ENCODE assay signal across 8 cellular contexts in genomic region chr11:34214961-34215805, GRCh38.
DNase-seq lines count a peak whose midpoint lies in the region; ATAC-seq and TF ChIP-seq lines count a peak whose summit lies in the region.

No MANE protein-coding gene starts in this region.

- H3K9me3 Mint-ChIP-seq in brain, result no peaks in the 10 kb centered on the region

- H3K27me3 Mint-ChIP-seq in brain, result peaks cover 2% of the 10 kb centered on the region

- no peak overlapping the region for H3K4me3 ChIP-seq in SK-N-SH (ENCODE audit: low read depth in 2 of 2, low read length in 1 of 2)

- 26% methylated on average over 5 of the region's 5 CpGs for WGBS in SK-N-SH (ENCODE audit: low lambda C conversion rate)

- DNase-seq in SK-N-SH (no peak), NCI-H1436 treated with DMSO at 0.1 percent for 48 hours (lab: John Stamatoyannopoulos, UW) (no peak), NCI-H1048 (lab: John Stamatoyannopoulos, UW) (no peak), NAMALWA (ENCODE audit: low spot score) (no peak)
- DNase-seq in stimulated activated CD4-positive, alpha-beta T cell treated with anti-CD3 and anti-CD28 coated beads, Interleukin-4, amount 100 ng/mL, for 48 hours (ENCODE audit: low read depth in 2 of 2), result peak; percentile 72 to 77

- H3K36me3 ChIP-seq in SK-N-SH (replicated peaks in 1 of 2; ENCODE audit: control insufficient read depth in 1 of 2, insufficient read depth in 2 of 2, low read length in 1 of 2), result no peaks in the 10 kb centered on the region

- TF ChIP-seq EP300 in SK-N-SH (IDR thresholded peaks at IDR 0.05; ENCODE audit: borderline replicate concordance in 1 of 2, low read depth in 1 of 2, low read length in 1 of 2), result peak in 1 of 2 experiments; percentile 78; a peak in 1 of 4 replicates

- no peaks in the 10 kb centered on the region for H3K9me3 ChIP-seq in SK-N-SH

- peak overlapping the region in 4 of 5 experiments; percentile 20 to 46 (median 21) for H3K27ac Mint-ChIP-seq in brain

- H4K20me1 ChIP-seq in SK-N-SH (ENCODE audit: insufficient read depth), result no peaks in the 10 kb centered on the region

- ATAC-seq in GM19025 (IDR thresholded peaks at IDR 0.05; ENCODE audit: low read depth, unreplicated experiment) (peak; percentile 70), GM19397 (IDR thresholded peaks at IDR 0.05; ENCODE audit: unreplicated experiment) (no peak)

- no peaks in the 10 kb centered on the region for H3K36me3 Mint-ChIP-seq in brain

- H3F3A ChIP-seq in SK-N-SH (replicated peaks; ENCODE audit: insufficient read depth), result peaks cover 9% of the 10 kb centered on the region

- peaks cover 6 to 15% of the 10 kb centered on the region in 2 experiments; a peak in 3 of 4 replicates for H3K4me1 ChIP-seq in SK-N-SH (ENCODE audit: control insufficient read depth in 1 of 2, insufficient read depth in 2 of 2, low read depth in 1 of 2, low read length in 1 of 2)

- H3K4me3 Mint-ChIP-seq in brain, result no peak overlapping the region

- TF ChIP-seq RAD21 in SK-N-SH (IDR thresholded peaks at IDR 0.05; ENCODE audit: low read length), result no peak

- H3K27me3 ChIP-seq in SK-N-SH (ENCODE audit: insufficient read depth), result no peaks in the 10 kb centered on the region

- TF ChIP-seq CTCF in SK-N-SH (IDR thresholded peaks at IDR 0.05) (no peak), brain (conservative IDR thresholded peaks at IDR 0.05) (no peak)

- H3K9me2 ChIP-seq in SK-N-SH, result no peaks in the 10 kb centered on the region

- H3K4me1 Mint-ChIP-seq in brain, result peaks cover 31% of the 10 kb centered on the region

- POLR2A ChIA-PET in SK-N-SH (lab: Yijun Ruan, JAX), result no interaction called here

- CTCF ChIA-PET in SK-N-SH (lab: Yijun Ruan, JAX), result interaction anchor here (1.4 to 2.1 kb wide), 2 partner anchors 11 kb away, joined by 3 to 6 read pairs; no protein-coding TSS in a partner anchor

- H3K4me2 ChIP-seq in SK-N-SH, result 0 out of 2 replicates have a peak overlapping the region, but pooled peaks have one; percentile 23

- H2AFZ ChIP-seq in SK-N-SH (ENCODE audit: low read depth), result no peak overlapping the region

- H3K79me2 ChIP-seq in SK-N-SH (ENCODE audit: insufficient read depth), result no peaks in the 10 kb centered on the region

- no peak overlapping the region for H3K9ac ChIP-seq in SK-N-SH

- H3K27ac ChIP-seq in SK-N-SH (ENCODE audit: low read depth in 2 of 2, low read length in 1 of 2), result peak overlapping the region in 1 of 2 experiments; percentile 14; a peak in 1 of 4 replicates

TF ChIP-seq in SK-N-SH, 30 proteins besides CTCF, POLR2A, EP300 and RAD21:
- TF ChIP-seq RXRA (IDR thresholded peaks at IDR 0.05; ENCODE audit: borderline replicate concordance, low read depth), result peak; percentile 31; the same call in 1 of the 2 replicates
- TF ChIP-seq JUND (IDR thresholded peaks at IDR 0.05), result peak; percentile 74
- 0 out of 2 replicates have a peak, but pooled peaks have one; percentile 17 for TF ChIP-seq TEAD4 (IDR thresholded peaks at IDR 0.05; ENCODE audit: borderline replicate concordance, insufficient read depth)
- TF ChIP-seq PBX3 (IDR thresholded peaks at IDR 0.05), result peak; percentile 80
- peak; percentile 64; the same call in 1 of the 2 replicates for TF ChIP-seq NFIC (IDR thresholded peaks at IDR 0.05; ENCODE audit: borderline replicate concordance)
- no peak for TF ChIP-seq POLR2AphosphoS5 (IDR thresholded peaks at IDR 0.05; ENCODE audit: low read depth, low read length)
- peak; percentile 85 for TF ChIP-seq TCF12 (IDR thresholded peaks at IDR 0.05)
- TF ChIP-seq SIN3A (IDR thresholded peaks at IDR 0.05; ENCODE audit: borderline replicate concordance, low read depth, low read length), result no peak
- peak; percentile 88 for TF ChIP-seq FOSL2 (IDR thresholded peaks at IDR 0.05; ENCODE audit: borderline replicate concordance, low read depth)
- peak; percentile 44; the same call in 1 of the 2 replicates for TF ChIP-seq ZBTB33 (IDR thresholded peaks at IDR 0.05; ENCODE audit: borderline replicate concordance, low read depth)

Comparison
In these comparisons a context has a peak if more than half of its experiments do, and no peak if none do; other contexts are left out.
1. DNase-seq: peak in stimulated activated CD4-positive, alpha-beta T cell treated with anti-CD3 and anti-CD28 coated beads, Interleukin-4, amount 100 ng/mL, for 48 hours (2 of 2); none in SK-N-SH (single experiment), NCI-H1436 treated with DMSO at 0.1 percent for 48 hours (single experiment), NCI-H1048 (single experiment) and NAMALWA (single experiment).